Comparison of ENCODE assay signal across 16 cellular contexts in genomic region chr14:100664841-100665425, GRCh38.
DNase-seq lines count a peak whose midpoint lies in the region; ATAC-seq, FAIRE-seq and TF ChIP-seq lines count a peak whose summit lies in the region.
"Had no signal": no experiment of that assay in that cellular context is flagged by ENCODE, and none has a peak within 500 bp of the region (broad histone marks: within the 10 kb centered on the region; RNA-seq: fewer than 3 reads in every experiment).

No MANE protein-coding gene starts in this region.

- H3K27ac Mint-ChIP-seq in CD4-positive, alpha-beta memory T cell = no peak overlapping the region
- H3K27ac Mint-ChIP-seq: activated CD4-positive, alpha-beta memory T cell treated with anti-CD3 and anti-CD28 coated beads, Interleukin-2, amount 10 ng/mL, durations not matched to agents 7 days and 5 days; CD8-positive, alpha-beta T cell; stimulated activated naive CD8-positive, alpha-beta T cell treated with anti-CD3 and anti-CD28 coated beads, Interleukin-15, amount 100 ng/mL, for 72 hours; T-helper 1 cell treated with Interleukin-12 subunit alpha and Interleukin-12 subunit beta and Interleukin-4 antibody, amounts not matched to agents 30 μg/mL and 1 μg/mL, for 36 hours had no signal

- ATAC-seq in GM18861 (IDR thresholded peaks at IDR 0.05; ENCODE audit: unreplicated experiment) = no peak
- ATAC-seq: CD8-positive, alpha-beta T cell; stimulated activated naive CD8-positive, alpha-beta T cell treated with anti-CD3 and anti-CD28 coated beads, Interleukin-15, amount 100 ng/mL, for 72 hours had no signal

- POLR2A ChIA-PET in OCI-LY7 (lab: Charles Lee) = no interaction called here
- POLR2A ChIA-PET in CD4-positive, alpha-beta memory T cell (lab: Charles Lee; ENCODE audit: partially characterized antibody) = no interaction called here

- no peaks in the 10 kb centered on the region for H4K20me1 ChIP-seq in OCI-LY7 (ENCODE audit: insufficient read depth, low read length)

- no peaks in the 10 kb centered on the region for H3K79me2 ChIP-seq in OCI-LY7 (ENCODE audit: insufficient read depth, low read depth, low read length)

- H3K9me3 ChIP-seq in breast epithelium = no peaks in the 10 kb centered on the region
- H3K9me3 ChIP-seq in kidney (ENCODE audit: control insufficient read depth in 1 of 2, low read length in 2 of 2) = no peaks in the 10 kb centered on the region
- no peaks in the 10 kb centered on the region for H3K9me3 ChIP-seq in skeletal muscle satellite cell (replicated peaks; ENCODE audit: low read length)
- no peaks in the 10 kb centered on the region for H3K9me3 ChIP-seq in OCI-LY7 (ENCODE audit: low read length)
- no peaks in the 10 kb centered on the region for H3K9me3 ChIP-seq in CD4-positive, alpha-beta memory T cell (ENCODE audit: control insufficient read depth in 1 of 2, low read length in 2 of 2)

- no TSS peak for BruUV-seq in OCI-LY7 (replicated peaks; lab: Mats Ljungman, UMichigan)

- no peak for FAIRE-seq in kidney (lab: Jason Lieb, UNC)

- no peaks in the 10 kb centered on the region for H3K9me2 ChIP-seq in OCI-LY7 (ENCODE audit: insufficient read depth, low read length)

- H3K27me3 ChIP-seq in breast epithelium (peaks cover 0 to 12% of the 10 kb centered on the region in 2 donors), skeletal muscle satellite cell (ENCODE audit: control insufficient read depth, insufficient read depth, low read length) (peaks cover 24% of the 10 kb centered on the region)
- H3K27me3 ChIP-seq in CD4-positive, alpha-beta memory T cell (ENCODE audit: insufficient read depth, low read length) = no peaks in the 10 kb centered on the region
- H3K27me3 ChIP-seq: brain microvascular endothelial cell had no signal

- H3K4me3 ChIP-seq in breast epithelium (no peak overlapping the region), kidney (ENCODE audit: low read length in 2 of 2) (no peak overlapping the region), skeletal muscle satellite cell (ENCODE audit: low read length) (peak overlapping the region; percentile 27), OCI-LY7 (ENCODE audit: low read depth, low read length, poor library complexity, severe bottlenecking) (no peak overlapping the region)
- no peak overlapping the region for H3K4me3 ChIP-seq in CD4-positive, alpha-beta memory T cell (ENCODE audit: low read length in 2 of 2)
- H3K4me3 ChIP-seq: PC-9 had no signal

- H3K27ac ChIP-seq in breast epithelium (peak overlapping the region; percentile 9 to 68), kidney (ENCODE audit: low read depth in 2 of 2, low read length in 2 of 2) (peak overlapping the region; percentile 5 to 33), OCI-LY7 (ENCODE audit: low read depth, low read length, poor library complexity, severe bottlenecking) (no peak overlapping the region)
- no peak overlapping the region for H3K27ac ChIP-seq in CD4-positive, alpha-beta memory T cell (ENCODE audit: low read depth, low read length)
- H3K27ac ChIP-seq: brain microvascular endothelial cell, PC-9 had no signal

- TF ChIP-seq POLR2A in breast epithelium (IDR thresholded peaks at IDR 0.05) = no peak

- peak; percentile 39 for DNase-seq in HCEC 1CT
- peak in 1 of 2 donors; percentile 36 for DNase-seq in breast epithelium (ENCODE audit: low spot score in 2 of 2)
- no peak for DNase-seq in kidney
- no peak for DNase-seq in OCI-LY7 (ENCODE audit: low spot score)
- no peak for DNase-seq in CD4-positive, alpha-beta memory T cell
- DNase-seq: activated CD4-positive, alpha-beta memory T cell treated with anti-CD3 and anti-CD28 coated beads, Interleukin-2, amount 10 ng/mL, durations not matched to agents 7 days and 5 days; activated effector memory CD4-positive, alpha-beta T cell treated with anti-CD3 and anti-CD28 coated beads, Interleukin-2, amount 50 U/mL, for 16 hours; brain microvascular endothelial cell; CD8-positive, alpha-beta T cell; NCI-H1092; NCI-H446 treated with DMSO at 0.1 percent for 48 hours; PC-9; stimulated activated naive CD8-positive, alpha-beta T cell treated with anti-CD3 and anti-CD28 coated beads, Interleukin-15, amount 100 ng/mL, for 72 hours had no signal

- H3K4me1 ChIP-seq in breast epithelium (no peaks in the 10 kb centered on the region), kidney (ENCODE audit: control insufficient read depth in 1 of 2, insufficient read depth in 1 of 2, low read depth in 1 of 2, low read length in 2 of 2) (peaks cover 18 to 30% of the 10 kb centered on the region in 2 donors), skeletal muscle satellite cell (ENCODE audit: control insufficient read depth, insufficient read depth, low read length) (peaks cover 28% of the 10 kb centered on the region), OCI-LY7 (ENCODE audit: insufficient read depth, low read length, poor library complexity, severe bottlenecking) (no peaks in the 10 kb centered on the region)
- H3K4me1 ChIP-seq in CD4-positive, alpha-beta memory T cell (ENCODE audit: insufficient read depth, low read length) = no peaks in the 10 kb centered on the region

- no peak overlapping the region for H2AFZ ChIP-seq in OCI-LY7 (ENCODE audit: low read length)
- H2AFZ ChIP-seq: PC-9 had no signal

- intact Hi-C loops in breast epithelium (cut with DNase I; ENCODE audit: low total_unique reads) = no loop called here
- intact Hi-C loops in kidney (cut with DNase I) = no loop called here
- intact Hi-C loops in OCI-LY7 (cut with micrococcal nuclease; ENCODE audit: unreplicated experiment) = no loop called here
- intact Hi-C loops in CD4-positive, alpha-beta memory T cell (cut with micrococcal nuclease) = no loop called here

- no peaks in the 10 kb centered on the region for H3K36me3 Mint-ChIP-seq in CD4-positive, alpha-beta memory T cell
- H3K36me3 Mint-ChIP-seq: CD8-positive, alpha-beta T cell had no signal

- H3K9me3 Mint-ChIP-seq in CD4-positive, alpha-beta memory T cell = peaks cover 0 to 2% (median 0%) of the 10 kb centered on the region in 8 donors
- H3K9me3 Mint-ChIP-seq: activated CD4-positive, alpha-beta memory T cell treated with anti-CD3 and anti-CD28 coated beads, Interleukin-2, amount 10 ng/mL, durations not matched to agents 7 days and 5 days; CD8-positive, alpha-beta T cell; stimulated activated naive CD8-positive, alpha-beta T cell treated with anti-CD3 and anti-CD28 coated beads, Interleukin-15, amount 100 ng/mL, for 72 hours; T-helper 1 cell treated with Interleukin-12 subunit alpha and Interleukin-12 subunit beta and Interleukin-4 antibody, amounts not matched to agents 30 μg/mL and 1 μg/mL, for 36 hours had no signal

- no peak overlapping the region for H3K9ac ChIP-seq in kidney (ENCODE audit: low read length in 2 of 2)
- no peak overlapping the region for H3K9ac ChIP-seq in skeletal muscle satellite cell (ENCODE audit: low read depth, low read length)

- TF ChIP-seq CTCF in breast epithelium (IDR thresholded peaks at IDR 0.05) = no peak
- TF ChIP-seq CTCF in kidney (IDR thresholded peaks at IDR 0.05; ENCODE audit: borderline replicate concordance, extremely low read depth, insufficient read depth) = no peak
- TF ChIP-seq CTCF in OCI-LY7 (conservative IDR thresholded peaks at IDR 0.05; ENCODE audit: low read length) = no peak

- peaks cover 6 to 18% of the 10 kb centered on the region in 2 donors for H3K27me3 Mint-ChIP-seq in CD4-positive, alpha-beta memory T cell

- no peak overlapping the region for H3K4me3 Mint-ChIP-seq in CD4-positive, alpha-beta memory T cell
- H3K4me3 Mint-ChIP-seq: activated CD4-positive, alpha-beta memory T cell treated with anti-CD3 and anti-CD28 coated beads, Interleukin-2, amount 10 ng/mL, durations not matched to agents 7 days and 5 days; CD8-positive, alpha-beta T cell; stimulated activated naive CD8-positive, alpha-beta T cell treated with anti-CD3 and anti-CD28 coated beads, Interleukin-15, amount 100 ng/mL, for 72 hours; T-helper 1 cell treated with Interleukin-12 subunit alpha and Interleukin-12 subunit beta and Interleukin-4 antibody, amounts not matched to agents 30 μg/mL and 1 μg/mL, for 36 hours had no signal

- H3K4me2 ChIP-seq in skeletal muscle satellite cell (ENCODE audit: low read length) = peak overlapping the region; percentile 71
- H3K4me2 ChIP-seq in OCI-LY7 (ENCODE audit: low read length) = no peak overlapping the region
- H3K4me2 ChIP-seq: PC-9 had no signal

- peaks cover 0 to 3% (median 0%) of the 10 kb centered on the region in 4 donors for H3K4me1 Mint-ChIP-seq in CD4-positive, alpha-beta memory T cell

- H3K36me3 ChIP-seq in breast epithelium (no peaks in the 10 kb centered on the region), kidney (ENCODE audit: control insufficient read depth in 1 of 2, insufficient read depth in 2 of 2, low read length in 2 of 2) (no peaks in the 10 kb centered on the region), skeletal muscle satellite cell (ENCODE audit: insufficient read depth, low read length) (no peaks in the 10 kb centered on the region), OCI-LY7 (ENCODE audit: insufficient read depth, low read length) (no peaks in the 10 kb centered on the region)
- no peaks in the 10 kb centered on the region for H3K36me3 ChIP-seq in CD4-positive, alpha-beta memory T cell (ENCODE audit: insufficient read depth, low read length)
- H3K36me3 ChIP-seq: brain microvascular endothelial cell had no signal

- CTCF ChIA-PET in OCI-LY7 (lab: Charles Lee; ENCODE audit: unreplicated experiment) = no interaction called here
- CTCF ChIA-PET in CD4-positive, alpha-beta memory T cell (lab: Charles Lee; ENCODE audit: partially characterized antibody) = interaction anchor here (0.9 to 1.4 kb wide), 2 partner anchors 280 to 964 kb away, joined by 3 read pairs; no protein-coding TSS in a partner anchor

Comparison
In these comparisons a context has a peak if more than half of its experiments do, and no peak if none do; other contexts are left out.
1. H3K27ac ChIP-seq: peak in breast epithelium (2 of 2) and kidney (2 of 2); none in OCI-LY7 (single experiment) and CD4-positive, alpha-beta memory T cell (single experiment).